Comparison of ENCODE assay signal across 15 cellular contexts in genomic region chr5:98940586-98940985, GRCh38. TPM values are rescaled to one million over a fixed set of nuclear protein-coding genes. Genes with fewer than 3 reads are reported as not detected.
DNase-seq lines count a peak whose midpoint lies in the region; ATAC-seq and TF ChIP-seq lines count a peak whose summit lies in the region.
"Had no signal": no experiment of that assay in that cellular context is flagged by ENCODE, and none has a peak within 500 bp of the region (broad histone marks: within the 10 kb centered on the region; RNA-seq: fewer than 3 reads in every experiment).

No MANE protein-coding gene starts in this region.

- no peaks in the 10 kb centered on the region for H3K27me3 ChIP-seq in A673 (replicated peaks; ENCODE audit: insufficient read depth, low read depth, low read length, poor library complexity)
- H3K27me3 ChIP-seq: body of pancreas, esophagus squamous epithelium had no signal

- BruUV-seq in A673 (replicated peaks; lab: Mats Ljungman, UMichigan), result no TSS peak

- POLR2A ChIA-PET in A673 (lab: Charles Lee; ENCODE audit: low non-redundant PET), result no interaction called here

- CTCF ChIA-PET in A673 (lab: Charles Lee), result no interaction called here

- intact Hi-C loops in A673 (cut with micrococcal nuclease; ENCODE audit: unreplicated experiment), result no loop called here

- H3K4me3 ChIP-seq in fibroblast of pulmonary artery (replicated peaks; ENCODE audit: low read depth, low read length) (no peak overlapping the region), A673 (ENCODE audit: low read depth, low read length, poor library complexity, severe bottlenecking) (no peak overlapping the region)
- H3K4me3 ChIP-seq: body of pancreas, esophagus squamous epithelium had no signal

- no peaks in the 10 kb centered on the region for H3K36me3 Mint-ChIP-seq in nephron progenitor cell (ENCODE audit: low read depth)

- DNase-seq in EH (ENCODE audit: low read depth), result peak; percentile 59
- peak; percentile 39 for DNase-seq in RPMI7951 (ENCODE audit: low read depth)
- DNase-seq in fibroblast of pulmonary artery (ENCODE audit: low read depth), result peak; percentile 57
- DNase-seq in nephron progenitor cell, result no peak
- no peak for DNase-seq in A673 (ENCODE audit: low spot score)
- DNase-seq in OCI-M1 (lab: John Stamatoyannopoulos, UW), result no peak
- DNase-seq in activated CD8-positive, alpha-beta memory T cell treated with anti-CD3 and anti-CD28 coated beads, Interleukin-2, amount 50 U/mL, for 48 hours, result no peak
- DNase-seq: body of pancreas; DMS153; esophagus squamous epithelium; left colon; NCI-H1048; NK-92 treated with Interleukin-12 subunit alpha and Interleukin-12 subunit beta, amount 100 ng/mL, for 24 hours; T-helper 2 cell had no signal

- peak overlapping the region; percentile 15 for H3K27ac Mint-ChIP-seq in nephron progenitor cell

- H3K27me3 Mint-ChIP-seq in nephron progenitor cell (ENCODE audit: low read depth, poor library complexity), result no peaks in the 10 kb centered on the region

- no peak overlapping the region for H3K4me3 Mint-ChIP-seq in nephron progenitor cell

- no peak overlapping the region for H3K27ac ChIP-seq in A673 (ENCODE audit: low read depth, low read length, poor library complexity, severe bottlenecking)
- H3K27ac ChIP-seq: esophagus squamous epithelium had no signal

- no peaks in the 10 kb centered on the region for H3K36me3 ChIP-seq in A673 (ENCODE audit: insufficient read depth, low read length, poor library complexity, severe bottlenecking)
- H3K36me3 ChIP-seq: esophagus squamous epithelium had no signal

- H3K4me1 ChIP-seq in A673 (ENCODE audit: insufficient read depth, low read length, poor library complexity, severe bottlenecking), result no peaks in the 10 kb centered on the region

- H3K9me3 Mint-ChIP-seq in nephron progenitor cell, result no peaks in the 10 kb centered on the region

- H3K9me3 ChIP-seq in A673 (ENCODE audit: low read depth, low read length, poor library complexity, severe bottlenecking), result no peaks in the 10 kb centered on the region
- H3K9me3 ChIP-seq: body of pancreas, esophagus squamous epithelium had no signal

- H3K4me1 Mint-ChIP-seq in nephron progenitor cell, result peaks cover 12% of the 10 kb centered on the region

- TF ChIP-seq CTCF in fibroblast of pulmonary artery (IDR thresholded peaks at IDR 0.05; ENCODE audit: low read length, missing control alignments) (no peak), nephron progenitor cell (IDR thresholded peaks at IDR 0.05) (no peak), A673 (conservative IDR thresholded peaks at IDR 0.05; ENCODE audit: low read depth, low read length) (no peak)

- no peak for ATAC-seq in GM21381 (IDR thresholded peaks at IDR 0.05; ENCODE audit: unreplicated experiment)
- ATAC-seq: body of pancreas, left colon had no signal

RNA-seq across cellular contexts. Expression of gene CHD1, which starts 11.8 kb away (rescaled TPM):
- 23.9 and 24.4 TPM in 2 replicates for total RNA-seq in RPMI7951 (2014; rRNA removed; shearing (Covaris generic))
- total RNA-seq in A673 (2021), result 57.8 and 61.0 TPM in 2 replicates

Comparison
In these comparisons a context has a peak if more than half of its experiments do, and no peak if none do; other contexts are left out.
1. DNase-seq: peak in EH (single experiment), RPMI7951 (single experiment) and fibroblast of pulmonary artery (single experiment); none in nephron progenitor cell (single experiment), A673 (single experiment), OCI-M1 (single experiment) and activated CD8-positive, alpha-beta memory T cell treated with anti-CD3 and anti-CD28 coated beads, Interleukin-2, amount 50 U/mL, for 48 hours (single experiment).